Comparison of ENCODE assay signal across 1 cellular context in the genomic region with DNA sequence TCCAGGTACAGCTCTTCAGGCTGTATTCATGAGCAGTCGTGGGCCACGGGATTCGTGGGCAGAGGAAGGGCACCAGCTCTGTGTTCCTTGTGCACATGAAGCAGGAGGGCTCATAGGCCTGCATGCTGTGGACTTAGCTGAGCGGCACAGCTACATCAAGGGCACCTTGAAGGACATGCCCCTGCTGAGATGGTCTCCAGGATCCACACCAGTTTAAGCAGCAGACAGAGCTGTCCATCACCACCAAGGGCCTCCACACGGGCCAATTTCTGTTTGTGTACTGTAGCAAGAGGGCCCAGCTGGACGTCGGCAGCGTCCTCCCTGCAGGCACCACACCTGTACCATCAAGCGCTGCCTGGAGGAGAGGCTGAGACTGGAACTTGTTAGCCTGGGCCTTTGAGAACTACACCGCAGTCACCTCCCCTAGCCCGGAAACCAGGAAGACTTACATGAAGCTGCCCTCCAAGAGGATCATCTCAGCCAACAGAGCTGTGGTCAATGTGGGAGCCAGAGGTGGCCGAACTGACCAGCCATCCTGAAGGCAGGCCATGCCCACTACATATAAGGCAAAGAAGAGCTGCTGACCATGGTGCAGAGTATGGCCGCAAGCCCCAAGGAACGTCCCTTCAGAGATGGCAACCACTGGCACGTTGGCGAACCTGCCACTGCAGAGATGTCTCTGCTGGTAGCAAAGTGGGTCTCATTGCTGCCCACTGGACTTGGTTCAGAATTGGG.
TF ChIP-seq lines count a peak whose summit lies in the region.

No MANE protein-coding gene starts in this region.

TF ChIP-seq in H1, 55 proteins besides CTCF, POLR2A, EP300 and RAD21:
- TF ChIP-seq JUND (IDR thresholded peaks at IDR 0.05; ENCODE audit: low read length) (no peak), SP4 (IDR thresholded peaks at IDR 0.05; ENCODE audit: low read length) (no peak)
TF ChIP-seq in H1: peak in this region for 0.
